In the genomic region with DNA sequence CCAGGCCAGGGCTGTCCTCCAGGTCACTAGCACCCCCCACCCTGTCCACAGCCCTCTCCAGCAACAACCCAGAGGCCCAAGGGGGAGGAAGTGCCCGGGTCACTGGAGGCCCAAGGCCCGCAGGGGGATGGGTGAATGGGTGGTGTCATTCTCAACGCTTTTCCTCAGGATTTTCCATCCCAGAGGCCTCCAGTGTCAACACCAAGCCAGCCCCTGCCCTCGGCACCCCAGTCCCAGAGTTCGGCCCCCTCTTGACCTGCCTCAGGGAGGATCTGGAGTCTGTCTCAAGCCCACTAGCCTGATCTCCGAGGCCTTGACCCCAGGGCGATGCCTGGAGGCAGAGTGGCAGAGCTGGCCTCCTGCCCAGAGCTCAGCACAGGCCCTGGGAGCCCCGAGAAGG, we compare ENCODE assay signal across 32 cellular contexts. TPM values are rescaled to one million over a fixed set of nuclear protein-coding genes. Genes with fewer than 3 reads are reported as not detected.
DNase-seq lines count a peak whose midpoint lies in the region; ATAC-seq, FAIRE-seq and TF ChIP-seq lines count a peak whose summit lies in the region.
"Had no signal": no experiment of that assay in that cellular context is flagged by ENCODE, and none has a peak within 500 bp of the region (broad histone marks: within the 10 kb centered on the region; RNA-seq: fewer than 3 reads in every experiment).

No MANE protein-coding gene starts in this region.

- no peak overlapping the region for H3K4me3 ChIP-seq in A549
- no peak overlapping the region for H3K4me3 ChIP-seq in IMR-90 (ENCODE audit: insufficient read depth, low read depth, low read length)
- H3K4me3 ChIP-seq in coronary artery, result peak overlapping the region; percentile 63
- H3K4me3 ChIP-seq in mesendoderm (ENCODE audit: low read length), result no peak overlapping the region
- H3K4me3 ChIP-seq: BLaER1 treated with 17β-estradiol and CSF1 and Interleukin-3, amounts not matched to agents 10 nM and 100 nM; GM12878; GM23248; HAP-1 had no signal

- ATAC-seq in A549 (no peak), IMR-90 (ENCODE audit: low read depth) (no peak), HG03432 (IDR thresholded peaks at IDR 0.05; ENCODE audit: unreplicated experiment) (no peak)
- ATAC-seq: GM12878, PC-3 had no signal

- 0 out of 3 replicates have a peak overlapping the region, but pooled peaks have one; percentile 14 for H3K4me2 ChIP-seq in A549
- no peak overlapping the region for H3K4me2 ChIP-seq in IMR-90 (ENCODE audit: low read depth, low read length)
- H3K4me2 ChIP-seq in mesendoderm (ENCODE audit: low read length), result no peak overlapping the region
- H3K4me2 ChIP-seq: BLaER1 treated with 17β-estradiol and CSF1 and Interleukin-3, amounts not matched to agents 10 nM and 100 nM had no signal

- no peaks in the 10 kb centered on the region for H3K79me2 ChIP-seq in mesendoderm (ENCODE audit: control insufficient read depth, insufficient read depth, low read length)

- FAIRE-seq in A549 (lab: Jason Lieb, UNC), result no peak
- FAIRE-seq: A204.1, D721Med, G401.6, GM12878, HTR-8/SVneo had no signal

- H4K91ac ChIP-seq in IMR-90 (ENCODE audit: insufficient read depth, low read depth, low read length), result no peak overlapping the region

- no peak overlapping the region for H3K23ac ChIP-seq in IMR-90 (ENCODE audit: low read depth, low read length)
- peak overlapping the region; percentile 24 for H3K23ac ChIP-seq in mesendoderm (ENCODE audit: low read length)

- no peak for TF ChIP-seq EP300 in A549 (IDR thresholded peaks at IDR 0.05)

- H3K27ac ChIP-seq in A549 (peak overlapping the region in 1 of 2 experiments; percentile 69; a peak in 3 of 6 replicates), IMR-90 (ENCODE audit: insufficient read depth, low read length) (no peak overlapping the region), coronary artery (peak overlapping the region; percentile 85 to 97), mesendoderm (ENCODE audit: low read depth, low read length) (no peak overlapping the region)
- H3K27ac ChIP-seq: BLaER1 treated with 17β-estradiol and CSF1 and Interleukin-3, amounts not matched to agents 10 nM and 100 nM; GM23248 had no signal

- 100% methylated on average over 2 of the region's 8 CpGs for WGBS in A549 (ENCODE audit: missing lambda C conversion rate)
- WGBS in IMR-90 (ENCODE audit: extremely low coverage in 2 of 2, insufficient read length in 1 of 2), 2 experiments, result 55% methylated on average over 5 of the region's 8 CpGs; no CpG with 5 or more reads in 1 of the 2 experiments
- no CpG with 5 or more reads among the region's 8 CpGs for WGBS in mesendoderm (ENCODE audit: extremely low coverage, insufficient coverage, low lambda C conversion rate)

- H2AK9ac ChIP-seq in IMR-90 (replicated peaks; ENCODE audit: low read depth, low read length, poor library complexity), result no peak overlapping the region

- H2BK15ac ChIP-seq in IMR-90 (ENCODE audit: low read depth, low read length) (no peak overlapping the region), mesendoderm (replicated peaks; ENCODE audit: low read depth) (no peak overlapping the region)

- CTCF ChIA-PET in A549 (lab: Yijun Ruan, JAX), result no interaction called here
- CTCF ChIA-PET in IMR-90 (lab: Yijun Ruan, JAX), result no interaction called here
- CTCF ChIA-PET in GM10248 (lab: Yijun Ruan, JAX), result no interaction called here

- H3K4me1 ChIP-seq in A549 (peaks cover 16% of the 10 kb centered on the region), IMR-90 (ENCODE audit: control insufficient read depth, insufficient read depth, low read length) (peaks cover 8% of the 10 kb centered on the region), mesendoderm (ENCODE audit: control insufficient read depth, low read depth, low read length) (peaks cover 2% of the 10 kb centered on the region)
- H3K4me1 ChIP-seq: HAP-1 had no signal

- dilution Hi-C loops in IMR-90 (cut with HindIII; ENCODE audit: low sequenced_read_pairs, unreplicated experiment), result no loop called here

- intact Hi-C loops in IMR-90 (cut with micrococcal nuclease), result no loop called here

- TF ChIP-seq POLR2A in A549 (IDR thresholded peaks at IDR 0.05; ENCODE audit: low read length) (no peak), IMR-90 (IDR thresholded peaks at IDR 0.05; ENCODE audit: low read depth, low read length) (no peak)

- H2AK5ac ChIP-seq in IMR-90 (ENCODE audit: low read depth, low read length) (no peak overlapping the region), mesendoderm (ENCODE audit: low read length) (no peak overlapping the region)

- no peak for TF ChIP-seq CTCF in A549 (IDR thresholded peaks at IDR 0.05)
- no peak for TF ChIP-seq CTCF in IMR-90 (conservative IDR thresholded peaks at IDR 0.05; ENCODE audit: low read depth, low read length)
- no peak for TF ChIP-seq CTCF in coronary artery (IDR thresholded peaks at IDR 0.05)
- TF ChIP-seq CTCF in GM10248 (IDR thresholded peaks at IDR 0.05; ENCODE audit: control extremely low read depth, extremely low read depth, low read depth, missing control alignments), result no peak

- H4K5ac ChIP-seq in IMR-90 (ENCODE audit: low read depth, low read length), result no peak overlapping the region
- H4K5ac ChIP-seq in mesendoderm (ENCODE audit: low read length), result no peak overlapping the region

- no peak for TF ChIP-seq RAD21 in A549 (conservative IDR thresholded peaks at IDR 0.05 in 1 of 2, IDR thresholded peaks at IDR 0.05 in 1 of 2)
- no peak for TF ChIP-seq RAD21 in IMR-90 (IDR thresholded peaks at IDR 0.05; ENCODE audit: low read length)

- H3K9ac ChIP-seq in IMR-90 (ENCODE audit: low read depth, low read length) (no peak overlapping the region), mesendoderm (ENCODE audit: low read length) (no peak overlapping the region)
- H3K9ac ChIP-seq: BLaER1 treated with 17β-estradiol and CSF1 and Interleukin-3, amounts not matched to agents 10 nM and 100 nM; GM23248 had no signal

- no peak overlapping the region for H2BK5ac ChIP-seq in IMR-90 (ENCODE audit: low read depth, low read length, poor library complexity, severe bottlenecking)
- H2BK5ac ChIP-seq in mesendoderm (ENCODE audit: low read length), result no peak overlapping the region

- H3K9me3 ChIP-seq in A549 (no peaks in the 10 kb centered on the region), IMR-90 (ENCODE audit: control insufficient read depth, insufficient read depth, low read length) (no peaks in the 10 kb centered on the region)
- H3K9me3 ChIP-seq: BLaER1 treated with 17β-estradiol and CSF1 and Interleukin-3, amounts not matched to agents 10 nM and 100 nM; HAP-1 had no signal

- H3K9me1 ChIP-seq in IMR-90 (ENCODE audit: insufficient read depth, low read length), result peaks cover 5% of the 10 kb centered on the region

- no peaks in the 10 kb centered on the region for H3K36me3 ChIP-seq in IMR-90 (ENCODE audit: control insufficient read depth, insufficient read depth, low read length)
- no peaks in the 10 kb centered on the region for H3K36me3 ChIP-seq in mesendoderm (ENCODE audit: control insufficient read depth, insufficient read depth, low read length)
- H3K36me3 ChIP-seq: BLaER1 treated with 17β-estradiol and CSF1 and Interleukin-3, amounts not matched to agents 10 nM and 100 nM; HAP-1 had no signal

- no peak for DNase-seq in A549 (ENCODE audit: low read depth in 1 of 2, low spot score in 1 of 2)
- no peak for DNase-seq in IMR-90
- DNase-seq in coronary artery (ENCODE audit: low spot score), result no peak
- no peak for DNase-seq in mesendoderm
- no peak for DNase-seq in T-helper 9 cell
- DNase-seq in GM10248 (ENCODE audit: extremely low spot score), result no peak
- no peak for DNase-seq in stimulated activated CD4-positive, alpha-beta T cell treated with anti-CD3 and anti-CD28 coated beads, Interleukin-4, amount 100 ng/mL, for 24 hours
- DNase-seq: AML-193; CD4-positive, alpha-beta T cell; DMS53; GM23248; NCI-H1048; NCI-H1417; NCI-H1694; NCI-H2029 treated with DMSO at 0.1 percent for 48 hours; NCI-H446 treated with DMSO at 0.1 percent for 48 hours; NCI-H526; NCI-H82; NK-92 treated with Interleukin-12 subunit alpha and Interleukin-12 subunit beta, amount 100 ng/mL, for 24 hours; PC-3; SHP77 had no signal

- POLR2A ChIA-PET in A549 (lab: Yijun Ruan, JAX), result no interaction called here
- POLR2A ChIA-PET in IMR-90 (lab: Charles Lee; ENCODE audit: unreplicated experiment), result no interaction called here
- POLR2A ChIA-PET in GM10248 (lab: Yijun Ruan, JAX), result no interaction called here

- H3K27me3 ChIP-seq in IMR-90 (ENCODE audit: control insufficient read depth, insufficient read depth, low read length) (no peaks in the 10 kb centered on the region), mesendoderm (ENCODE audit: insufficient read depth, low read length, poor library complexity) (no peaks in the 10 kb centered on the region)
- H3K27me3 ChIP-seq: BLaER1 treated with 17β-estradiol and CSF1 and Interleukin-3, amounts not matched to agents 10 nM and 100 nM had no signal

- no peak overlapping the region for H3K14ac ChIP-seq in IMR-90 (replicated peaks; ENCODE audit: low read depth, low read length)

- no TSS peak for BruUV-seq in IMR-90 (replicated peaks; lab: Mats Ljungman, UMichigan)

- H3K4ac ChIP-seq in IMR-90 (ENCODE audit: low read depth, low read length), result no peak overlapping the region
- no peak overlapping the region for H3K4ac ChIP-seq in mesendoderm (ENCODE audit: low read depth, low read length)

- H3K79me1 ChIP-seq in IMR-90 (ENCODE audit: low read depth in 1 of 2, low read length in 2 of 2) (no peaks in the 10 kb centered on the region), mesendoderm (ENCODE audit: low read length) (no peaks in the 10 kb centered on the region)

- H3K18ac ChIP-seq in IMR-90 (ENCODE audit: low read depth, low read length) (no peak overlapping the region), mesendoderm (ENCODE audit: low read length) (no peak overlapping the region)

- H2BK120ac ChIP-seq in IMR-90 (ENCODE audit: low read depth, low read length) (no peak overlapping the region), mesendoderm (ENCODE audit: low read depth, low read length) (no peak overlapping the region)

- in situ Hi-C loops in IMR-90 (cut with MboI; ENCODE audit: low sequenced_read_pairs), result no loop called here

- peak overlapping the region; percentile 39 for H2AFZ ChIP-seq in IMR-90 (replicated peaks; ENCODE audit: low read length, poor library complexity)
- H2AFZ ChIP-seq: GM23248 had no signal

- H3K56ac ChIP-seq in IMR-90 (ENCODE audit: extremely low read depth, insufficient read depth, low read length) (no peak overlapping the region), mesendoderm (ENCODE audit: low read length) (no peak overlapping the region)

- H4K8ac ChIP-seq in IMR-90 (ENCODE audit: low read depth in 2 of 2, low read length in 2 of 2) (no peak overlapping the region), mesendoderm (ENCODE audit: low read depth, low read length) (no peak overlapping the region)

- no peak overlapping the region for H2BK20ac ChIP-seq in IMR-90 (ENCODE audit: low read depth, low read length)

- H4K20me1 ChIP-seq in IMR-90 (ENCODE audit: insufficient read depth, low read length), result no peaks in the 10 kb centered on the region

RNA-seq across cellular contexts. Expression of gene TMEM82, which starts 5.1 kb away (rescaled TPM):
- polyA plus RNA-seq in A549 (2011; rRNA removed) (not detected in 2 replicates), A549 (2017; fragmentation: RNase III; extraction: RNeasy Plus Mini Kit Qiagen cat#74134 plus additional on column Dnase treatment) (not detected in 3 replicates), IMR-90 (2012; rRNA removed) (not detected in 2 replicates)
- 0.04 and 0.09 TPM in 2 replicates for polyA plus RNA-seq in A549 (2012; cell fraction: cytosol; rRNA removed)
- 0.17 TPM in 1 of 2 replicates, not detected in the other for polyA plus RNA-seq in A549 (2012; cell fraction: nucleus; rRNA removed)
- not detected in 2 replicates for polyA minus RNA-seq in A549 (2011; rRNA and poly(A)+ RNA removed)
- not detected in 2 replicates for total RNA-seq in IMR-90 (2012; rRNA removed)
- polyA plus RNA-seq in IMR-90 (2012; cell fraction: cytosol; rRNA removed), result not detected in 2 replicates
- not detected in 2 replicates for polyA plus RNA-seq in IMR-90 (2012; cell fraction: nucleus; rRNA removed; ENCODE audit: low replicate concordance)
- 0.20 TPM for polyA plus RNA-seq in mesendoderm (2013, experiment 1 of 2)
- polyA plus RNA-seq in mesendoderm (2013, experiment 2 of 2), result 0.14 TPM
- total RNA-seq: CD4-positive, alpha-beta T cell; GM12878; GM23248; PC-3; RPMI7951; SK-MEL-5 had no signal
- polyA plus RNA-seq: GM12878, GM23248, IgD-negative memory B cell had no signal

RNA-seq across cellular contexts. Expression of gene FBLIM1, which starts 11.2 kb away (rescaled TPM):
- polyA plus RNA-seq in A549 (2011; rRNA removed) (24.6 and 28.9 TPM in 2 replicates), A549 (2017; fragmentation: RNase III; extraction: RNeasy Plus Mini Kit Qiagen cat#74134 plus additional on column Dnase treatment) (33.9 to 39.4 TPM (median 38.1 TPM) in 3 replicates), IMR-90 (2012; rRNA removed) (140 and 159 TPM in 2 replicates)
- 21.7 and 31.5 TPM in 2 replicates for polyA plus RNA-seq in A549 (2012; cell fraction: cytosol; rRNA removed)
- 32.8 and 35.5 TPM in 2 replicates for polyA plus RNA-seq in A549 (2012; cell fraction: nucleus; rRNA removed)
- 13.5 and 26.6 TPM in 2 replicates for polyA minus RNA-seq in A549 (2011; rRNA and poly(A)+ RNA removed)
- total RNA-seq in IMR-90 (2012; rRNA removed), result 43.6 and 52.2 TPM in 2 replicates
- 157 and 164 TPM in 2 replicates for polyA plus RNA-seq in IMR-90 (2012; cell fraction: cytosol; rRNA removed)
- polyA plus RNA-seq in IMR-90 (2012; cell fraction: nucleus; rRNA removed; ENCODE audit: low replicate concordance), result 95.1 and 141 TPM in 2 replicates
- polyA plus RNA-seq in mesendoderm (2013, experiment 1 of 2), result 54.2 TPM
- polyA plus RNA-seq in mesendoderm (2013, experiment 2 of 2), result 56.7 TPM
- polyA plus RNA-seq: IgD-negative memory B cell had no signal

RNA-seq across cellular contexts. Expression of gene SLC25A34, which starts 11.3 kb away (rescaled TPM):
- polyA plus RNA-seq in A549 (2011; rRNA removed) (0.12 and 0.19 TPM in 2 replicates), A549 (2017; fragmentation: RNase III; extraction: RNeasy Plus Mini Kit Qiagen cat#74134 plus additional on column Dnase treatment) (0.19 to 0.31 TPM (median 0.26 TPM) in 3 replicates), IMR-90 (2012; rRNA removed) (0.72 and 1.1 TPM in 2 replicates)
- 0.19 and 0.22 TPM in 2 replicates for polyA plus RNA-seq in A549 (2012; cell fraction: cytosol; rRNA removed)
- 1.2 and 2.0 TPM in 2 replicates for polyA plus RNA-seq in A549 (2012; cell fraction: nucleus; rRNA removed)
- not detected in 2 replicates for polyA minus RNA-seq in A549 (2011; rRNA and poly(A)+ RNA removed)
- total RNA-seq in IMR-90 (2012; rRNA removed), result under 0.01 TPM in 1 of 2 replicates, not detected in the other
- polyA plus RNA-seq in IMR-90 (2012; cell fraction: cytosol; rRNA removed), result 0.08 and 0.45 TPM in 2 replicates
- polyA plus RNA-seq in IMR-90 (2012; cell fraction: nucleus; rRNA removed; ENCODE audit: low replicate concordance), result 5.3 and 9.5 TPM in 2 replicates
- polyA plus RNA-seq in mesendoderm (2013, experiment 1 of 2), result 0.76 TPM
- polyA plus RNA-seq in mesendoderm (2013, experiment 2 of 2), result 0.31 TPM
- polyA plus RNA-seq: IgD-negative memory B cell had no signal

Comparison
In these comparisons a context has a peak if more than half of its experiments do, and no peak if none do; other contexts are left out.
1. H3K27ac ChIP-seq: peak in coronary artery (2 of 2); none in IMR-90 (single experiment) and mesendoderm (single experiment).